ENCODE assay signal across 8 cellular contexts in genomic region chr1:113389953-113390834, GRCh38. TPM values are rescaled to one million over a fixed set of nuclear protein-coding genes. Genes with fewer than 3 reads are reported as not detected.
DNase-seq lines count a peak whose midpoint lies in the region; FAIRE-seq and TF ChIP-seq lines count a peak whose summit lies in the region.

MAGI3 (plus strand) TSS chr1:113390515; CDS start chr1:113391034, 519 bp downstream.

- POLR2A ChIA-PET in HEK293T (lab: Yijun Ruan, JAX) = interaction anchor here (0.6 to 1.4 kb wide), 7 partner anchors 10 to 316 kb away, joined by 3 to 6 read pairs (median 3); no protein-coding TSS in a partner anchor

- peak; percentile 3 for FAIRE-seq in G401.6 (lab: Jason Lieb, UNC)

- DNase-seq in HEK293T (ENCODE audit: extremely low spot score) (peak; percentile 94), MV-4-11 (lab: John Stamatoyannopoulos, UW) (peak; percentile 88), SK-N-DZ (ENCODE audit: low spot score) (peak; percentile 99), germinal center (ENCODE audit: low spot score) (peak; percentile 93), non-pigmented ciliary epithelial cell (ENCODE audit: low read depth) (peak; percentile 92), substantia nigra (lab: John Stamatoyannopoulos, UW) (peak; percentile 60 to 99 (median 95))
- peak; percentile 95 for DNase-seq in activated naive CD4-positive, alpha-beta T cell treated with anti-CD3 and anti-CD28 coated beads, Interleukin-2, amount 50 U/mL, for 16 hours

- CTCF ChIA-PET in HEK293T (lab: Yijun Ruan, JAX) = no interaction called here

- H3K27ac ChIP-seq in substantia nigra (ENCODE audit: low read depth, low read length, poor library complexity, severe bottlenecking) = peak within 1 kb of the TSS; percentile 59

TF ChIP-seq in HEK293T, 16 proteins besides CTCF, POLR2A, EP300 and RAD21:
- no peak for TF ChIP-seq TARDBP (IDR thresholded peaks at IDR 0.05)
- TF ChIP-seq PKNOX1 (IDR thresholded peaks at IDR 0.05) = peak; percentile 97
TF ChIP-seq in HEK293T: peak in this region for 1.

RNA-seq across cellular contexts. Expression of gene MAGI3, which starts in this region (rescaled TPM):
- polyA plus RNA-seq in SK-N-DZ (2014; cell fraction: cytosol; rRNA removed) = 15.6 and 17.0 TPM in 2 replicates
- 19.7 and 26.3 TPM in 2 replicates for polyA plus RNA-seq in SK-N-DZ (2014; cell fraction: nucleus; rRNA removed)

Comparison
In these comparisons a context has a peak if more than half of its experiments do, and no peak if none do; other contexts are left out.
1. Peak in every context shown above with its lines: DNase-seq and H3K27ac ChIP-seq.